1 cellular context compared by ENCODE assay signal in the genomic region with DNA sequence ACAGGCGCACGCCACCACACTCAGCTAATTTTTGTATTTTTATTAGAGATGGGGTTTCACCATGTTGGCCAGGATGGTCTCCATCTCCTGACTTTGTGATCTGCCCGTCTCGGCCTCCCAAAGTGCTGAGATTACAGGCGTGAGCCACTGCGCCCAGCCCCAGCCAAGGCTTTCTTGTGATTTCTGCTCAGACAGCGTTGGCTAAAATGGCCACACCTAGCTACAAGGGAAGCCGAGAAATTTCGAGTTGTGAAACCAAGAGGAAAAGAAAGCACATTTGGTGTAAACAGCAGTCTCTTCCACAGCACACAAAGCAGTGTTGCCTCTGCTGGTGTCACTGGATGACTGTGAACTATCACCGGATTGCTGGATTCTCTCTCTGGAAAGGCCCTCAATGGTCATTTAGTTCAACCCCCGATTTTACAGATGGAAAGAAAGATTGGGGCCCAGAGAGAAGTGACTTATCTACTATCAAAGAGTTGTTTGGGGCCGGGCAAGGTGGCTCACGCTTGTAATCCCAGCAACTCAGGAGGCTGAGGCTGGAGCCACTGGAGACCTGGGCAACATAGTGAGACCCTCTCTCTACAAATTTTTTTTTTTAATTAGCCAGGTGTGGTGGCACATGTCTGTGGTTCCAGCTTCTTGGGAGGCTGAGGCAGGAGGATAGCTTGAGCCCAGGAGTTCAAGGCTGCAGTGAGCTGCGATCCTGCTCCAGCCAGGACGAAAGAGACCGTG.
TF ChIP-seq lines count a peak whose summit lies in the region.

No MANE protein-coding gene starts in this region.

TF ChIP-seq in GM12878, 131 proteins besides CTCF, POLR2A, EP300 and RAD21:
- TF ChIP-seq HCFC1 (IDR thresholded peaks at IDR 0.05; ENCODE audit: low read length) (no peak), BHLHE40 (IDR thresholded peaks at IDR 0.05; ENCODE audit: borderline replicate concordance in 1 of 2, low read depth in 2 of 2, low read length in 1 of 2) (no peak)
